1 cellular context compared by ENCODE assay signal in the genomic region with DNA sequence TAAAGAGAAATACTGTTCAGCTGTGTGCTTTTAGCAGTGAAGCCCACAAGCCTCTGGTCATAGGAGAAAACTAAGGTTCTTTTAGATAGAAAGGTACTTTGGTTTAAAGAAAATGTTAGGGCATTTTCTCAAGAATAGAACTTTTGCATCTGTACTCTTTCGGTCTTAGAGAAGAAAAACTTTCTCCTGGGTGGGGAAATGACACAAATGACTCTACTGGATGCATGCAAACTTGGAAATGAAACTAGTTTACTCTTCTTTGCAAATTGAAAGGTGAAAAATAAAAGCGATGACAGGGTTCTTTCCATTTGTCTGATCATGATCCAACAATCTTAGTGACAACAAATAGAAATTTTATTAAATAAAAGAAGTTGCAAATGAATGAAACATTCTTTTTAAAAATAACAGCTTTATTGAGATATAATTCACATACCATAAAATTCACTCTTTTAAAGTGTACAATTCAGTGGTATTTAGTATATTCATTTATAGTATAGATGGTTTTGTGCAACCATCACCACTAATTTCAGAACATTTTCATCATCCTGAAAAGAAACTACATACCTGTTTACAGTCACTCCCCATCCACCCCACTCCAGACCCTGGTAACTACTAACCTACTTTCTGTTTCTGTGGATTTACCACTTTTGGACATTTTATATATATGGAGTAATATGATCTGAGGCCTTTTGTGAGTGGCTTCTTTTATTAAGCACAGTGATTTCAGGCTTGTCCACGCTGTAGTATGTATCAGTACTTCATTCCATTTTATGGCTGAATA.
TF ChIP-seq lines count a peak whose summit lies in the region.

No MANE protein-coding gene starts in this region.

TF ChIP-seq in IMR-90, 13 proteins besides CTCF, POLR2A, EP300 and RAD21:
- TF ChIP-seq MAZ (IDR thresholded peaks at IDR 0.05; ENCODE audit: borderline replicate concordance, low read depth, low read length) (no peak), MAFK (IDR thresholded peaks at IDR 0.05; ENCODE audit: low read depth, low read length) (no peak), NFE2L2 (IDR thresholded peaks at IDR 0.05; ENCODE audit: low read depth, low read length) (no peak), FOS (IDR thresholded peaks at IDR 0.05; ENCODE audit: low read depth, low read length) (no peak), SMC3 (IDR thresholded peaks at IDR 0.05; ENCODE audit: low read depth, low read length) (no peak), RFX5 (IDR thresholded peaks at IDR 0.05; ENCODE audit: low read depth, low read length) (no peak), BHLHE40 (IDR thresholded peaks at IDR 0.05; ENCODE audit: low read depth, low read length) (no peak), RCOR1 (IDR thresholded peaks at IDR 0.05; ENCODE audit: insufficient replicate concordance, low read length) (no peak), CHD1 (IDR thresholded peaks at IDR 0.05; ENCODE audit: low read depth, low read length) (no peak), CEBPB (IDR thresholded peaks at IDR 0.05; ENCODE audit: low read depth, low read length) (no peak), MXI1 (IDR thresholded peaks at IDR 0.05; ENCODE audit: borderline replicate concordance, low read depth, low read length) (no peak)
- TF ChIP-seq, protein P1, sequence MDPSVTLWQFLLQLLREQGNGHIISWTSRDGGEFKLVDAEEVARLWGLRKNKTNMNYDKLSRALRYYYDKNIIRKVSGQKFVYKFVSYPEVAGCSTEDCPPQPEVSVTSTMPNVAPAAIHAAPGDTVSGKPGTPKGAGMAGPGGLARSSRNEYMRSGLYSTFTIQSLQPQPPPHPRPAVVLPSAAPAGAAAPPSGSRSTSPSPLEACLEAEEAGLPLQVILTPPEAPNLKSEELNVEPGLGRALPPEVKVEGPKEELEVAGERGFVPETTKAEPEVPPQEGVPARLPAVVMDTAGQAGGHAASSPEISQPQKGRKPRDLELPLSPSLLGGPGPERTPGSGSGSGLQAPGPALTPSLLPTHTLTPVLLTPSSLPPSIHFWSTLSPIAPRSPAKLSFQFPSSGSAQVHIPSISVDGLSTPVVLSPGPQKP (IDR thresholded peaks at IDR 0.05; ENCODE audit: borderline replicate concordance, low read depth, low read length) = no peak
- TF ChIP-seq, protein P2, sequence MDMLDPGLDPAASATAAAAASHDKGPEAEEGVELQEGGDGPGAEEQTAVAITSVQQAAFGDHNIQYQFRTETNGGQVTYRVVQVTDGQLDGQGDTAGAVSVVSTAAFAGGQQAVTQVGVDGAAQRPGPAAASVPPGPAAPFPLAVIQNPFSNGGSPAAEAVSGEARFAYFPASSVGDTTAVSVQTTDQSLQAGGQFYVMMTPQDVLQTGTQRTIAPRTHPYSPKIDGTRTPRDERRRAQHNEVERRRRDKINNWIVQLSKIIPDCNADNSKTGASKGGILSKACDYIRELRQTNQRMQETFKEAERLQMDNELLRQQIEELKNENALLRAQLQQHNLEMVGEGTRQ (IDR thresholded peaks at IDR 0.05; ENCODE audit: low read depth, low read length) = no peak
